18 cellular contexts compared by ENCODE assay signal in genomic region chr2:188813846-188814245, GRCh38.
DNase-seq lines count a peak whose midpoint lies in the region; TF ChIP-seq lines count a peak whose summit lies in the region.
"Had no signal": no experiment of that assay in that cellular context is flagged by ENCODE, and none has a peak within 500 bp of the region (broad histone marks: within the 10 kb centered on the region; RNA-seq: fewer than 3 reads in every experiment).

No MANE protein-coding gene starts in this region.

- H3K36me3 Mint-ChIP-seq in HFFc6 (ENCODE audit: low read depth): no peaks in the 10 kb centered on the region
- H3K36me3 Mint-ChIP-seq: activated naive CD8-positive, alpha-beta T cell had no signal

- H3K9ac ChIP-seq in skeletal muscle satellite cell (ENCODE audit: low read depth, low read length): peak overlapping the region; percentile 14

- no peaks in the 10 kb centered on the region for H3K9me3 ChIP-seq in skeletal muscle satellite cell (replicated peaks; ENCODE audit: low read length)
- H3K9me3 ChIP-seq: psoas muscle, SJCRH30 had no signal

- H3K27me3 ChIP-seq in skeletal muscle satellite cell (ENCODE audit: control insufficient read depth, insufficient read depth, low read length): no peaks in the 10 kb centered on the region
- H3K27me3 ChIP-seq: SJCRH30 had no signal

- TF ChIP-seq CTCF in HFFc6 (IDR thresholded peaks at IDR 0.05): no peak

- H3K4me3 Mint-ChIP-seq in HFFc6: no peak overlapping the region
- H3K4me3 Mint-ChIP-seq: activated naive CD8-positive, alpha-beta T cell had no signal

- peaks cover 58% of the 10 kb centered on the region for H3K4me1 Mint-ChIP-seq in HFFc6 (ENCODE audit: low read depth)

- H3K9me3 Mint-ChIP-seq in HFFc6: no peaks in the 10 kb centered on the region

- no peaks in the 10 kb centered on the region for H3K27me3 Mint-ChIP-seq in HFFc6 (ENCODE audit: insufficient read depth)
- H3K27me3 Mint-ChIP-seq: activated naive CD8-positive, alpha-beta T cell had no signal

- no peaks in the 10 kb centered on the region for H3K36me3 ChIP-seq in skeletal muscle satellite cell (ENCODE audit: insufficient read depth, low read length)
- H3K36me3 ChIP-seq: SJCRH30 had no signal

- no peak overlapping the region for H3K4me3 ChIP-seq in skeletal muscle satellite cell (ENCODE audit: low read length)
- H3K4me3 ChIP-seq: psoas muscle, SJCRH30 had no signal

- no peak for DNase-seq in HFFc6
- DNase-seq in astrocyte of the hippocampus (ENCODE audit: low read depth, low spot score): peak; percentile 21
- peak; percentile 10 for DNase-seq in iPS-NIHi7 (ENCODE audit: extremely low spot score)
- DNase-seq in nucleus accumbens (lab: John Stamatoyannopoulos, UW): no peak
- DNase-seq in COLO668 (lab: John Stamatoyannopoulos, UW; ENCODE audit: unreplicated experiment): no peak
- no peak for DNase-seq in OCI-M2 (lab: John Stamatoyannopoulos, UW; ENCODE audit: unreplicated experiment)
- no peak for DNase-seq in activated T-cell treated with anti-CD3 and anti-CD28 coated beads for 4 hours
- DNase-seq: activated CD4-positive, alpha-beta T cell treated with anti-CD3 and anti-CD28 coated beads, Interleukin-2, amount 50 U/mL, for 1 hour; activated T-cell treated with anti-CD3 and anti-CD28 coated beads, Interleukin-2, amount 50 U/mL, for 1 hour; cerebellar nuclear complex; glutamatergic neuron; NCI-H1436 treated with DMSO at 0.1 percent for 48 hours; NCI-H345; psoas muscle; SJCRH30; stimulated activated CD4-positive, alpha-beta T cell treated with anti-CD3 and anti-CD28 coated beads, Interleukin-1b, Interleukin-23, amount 100 ng/mL, for 48 hours had no signal

- H3K27ac Mint-ChIP-seq in HFFc6: peak overlapping the region; percentile 50
- H3K27ac Mint-ChIP-seq: activated naive CD8-positive, alpha-beta T cell had no signal

- peaks cover 34% of the 10 kb centered on the region for H3K4me1 ChIP-seq in skeletal muscle satellite cell (ENCODE audit: control insufficient read depth, insufficient read depth, low read length)
- H3K4me1 ChIP-seq: psoas muscle had no signal

- H3K4me2 ChIP-seq in skeletal muscle satellite cell (ENCODE audit: low read length): peak overlapping the region; percentile 27

Comparison
In these comparisons a context has a peak if more than half of its experiments do, and no peak if none do; other contexts are left out.
1. DNase-seq: peak in astrocyte of the hippocampus (single experiment) and iPS-NIHi7 (single experiment); none in HFFc6 (single experiment), nucleus accumbens (0 of 56), COLO668 (single experiment), OCI-M2 (single experiment) and activated T-cell treated with anti-CD3 and anti-CD28 coated beads for 4 hours (single experiment).